Comparison of ENCODE assay signal across 9 cellular contexts in the genomic region with DNA sequence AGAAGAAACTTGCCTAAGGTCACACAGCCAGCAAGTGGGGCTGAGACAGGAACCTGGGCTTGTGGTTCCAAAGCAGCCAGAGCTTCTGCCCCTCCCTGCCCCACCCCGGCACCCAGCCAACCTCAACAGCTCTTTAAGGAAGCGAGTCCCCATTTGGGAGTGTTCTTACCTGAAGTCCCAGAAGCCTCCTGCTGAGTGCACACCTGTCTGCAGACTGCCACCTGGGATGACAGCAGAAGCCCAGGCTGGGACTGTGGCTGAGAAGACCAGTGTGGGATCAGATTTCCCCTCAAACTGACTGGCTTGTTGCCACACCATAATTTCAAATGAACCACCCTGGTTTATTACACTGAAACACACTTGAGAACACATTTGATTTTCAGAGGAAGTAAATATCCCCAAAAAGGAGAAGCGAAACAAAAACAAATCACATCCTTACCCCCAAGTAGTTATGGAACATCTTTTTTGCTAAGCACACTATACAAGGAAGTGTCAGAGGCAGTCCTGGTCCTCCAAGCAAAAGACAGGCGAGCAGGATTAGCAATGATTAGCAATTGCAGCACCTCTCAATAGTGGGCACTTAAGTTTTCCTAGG. TPM values are rescaled to one million over a fixed set of nuclear protein-coding genes. Genes with fewer than 3 reads are reported as not detected.
A peak's percentile ranks its signal among the peaks of the same experiment; 100 is the strongest.
DNase-seq lines count a peak whose midpoint lies in the region; ATAC-seq, FAIRE-seq and TF ChIP-seq lines count a peak whose summit lies in the region.
"Had no signal": no experiment of that assay in that cellular context is flagged by ENCODE, and none has a peak within 500 bp of the region (broad histone marks: within the 10 kb centered on the region; RNA-seq: fewer than 3 reads in every experiment).

No MANE protein-coding gene starts in this region.

- peak overlapping the region in 3 of 11 experiments; percentile 1 to 30 (median 20); a peak in 2 of 22 replicates for H3K9ac ChIP-seq in BLaER1 treated with 17β-estradiol and CSF1 and Interleukin-3, amounts not matched to agents 10 nM and 100 nM

- H3K36me3 ChIP-seq in BLaER1 treated with 17β-estradiol and CSF1 and Interleukin-3, amounts not matched to agents 10 nM and 100 nM = no peaks in the 10 kb centered on the region
- no peaks in the 10 kb centered on the region for H3K36me3 ChIP-seq in bronchial epithelial cell (ENCODE audit: control insufficient read depth, insufficient read depth, low read length)

- FAIRE-seq in bronchial epithelial cell (lab: Jason Lieb, UNC) = no peak

- H3K27me3 Mint-ChIP-seq in activated T-helper 1 cell treated with anti-CD3 and anti-CD28 coated beads, Interleukin-12 subunit alpha, Interleukin-12 subunit beta, Interleukin-2, Interleukin-4 antibody, amounts not matched to agents 30 ng/mL and 10 ng/mL and 1 ng/mL, durations not matched to agents 14 hours and 24 hours and 36 hours (ENCODE audit: insufficient read depth) = peaks cover 24% of the 10 kb centered on the region
- H3K27me3 Mint-ChIP-seq in activated T-cell treated with anti-CD3 and anti-CD28 coated beads, Interleukin-2, amount 50 U/mL, for 72 hours (ENCODE audit: low read depth) = peaks cover 25% of the 10 kb centered on the region

- no peak for TF ChIP-seq CTCF in bronchial epithelial cell (IDR thresholded peaks at IDR 0.05; ENCODE audit: insufficient read depth, low read length, severe bottlenecking)

- H3K4me1 ChIP-seq in BLaER1 treated with 17β-estradiol and CSF1 and Interleukin-3, amounts not matched to agents 10 nM and 100 nM = peaks cover 19 to 46% (median 24%) of the 10 kb centered on the region in 10 experiments

- intact Hi-C loops in activated T-helper 1 cell treated with anti-CD3 and anti-CD28 coated beads, Interleukin-12 subunit alpha, Interleukin-12 subunit beta, Interleukin-2, Interleukin-4 antibody, amounts not matched to agents 30 ng/mL and 10 ng/mL and 1 ng/mL, durations not matched to agents 14 hours and 24 hours and 36 hours (cut with micrococcal nuclease) = no loop called here

- H3K4me1 Mint-ChIP-seq in activated T-helper 1 cell treated with anti-CD3 and anti-CD28 coated beads, Interleukin-12 subunit alpha, Interleukin-12 subunit beta, Interleukin-2, Interleukin-4 antibody, amounts not matched to agents 30 ng/mL and 10 ng/mL and 1 ng/mL, durations not matched to agents 14 hours and 24 hours and 36 hours (ENCODE audit: low read depth) = peaks cover 9% of the 10 kb centered on the region
- H3K4me1 Mint-ChIP-seq in activated T-cell treated with anti-CD3 and anti-CD28 coated beads, Interleukin-2, amount 50 U/mL, for 72 hours (ENCODE audit: low read depth) = peaks cover 6% of the 10 kb centered on the region

- ATAC-seq in GM19468 (IDR thresholded peaks at IDR 0.05; ENCODE audit: extremely low read depth, unreplicated experiment) (peak; percentile 25), GM21360 (IDR thresholded peaks at IDR 0.05; ENCODE audit: unreplicated experiment) (no peak)
- ATAC-seq in activated T-cell treated with anti-CD3 and anti-CD28 coated beads, Interleukin-2, amount 50 U/mL, for 72 hours (replicated peaks in 1 of 2) = no peak

- H3K4me3 ChIP-seq in BLaER1 treated with 17β-estradiol and CSF1 and Interleukin-3, amounts not matched to agents 10 nM and 100 nM = no peak overlapping the region
- no peak overlapping the region for H3K4me3 ChIP-seq in bronchial epithelial cell (ENCODE audit: low read depth, low read length)

- peaks cover 0 to 16% (median 0%) of the 10 kb centered on the region in 11 experiments; a peak in 3 of 22 replicates for H4K20me1 ChIP-seq in BLaER1 treated with 17β-estradiol and CSF1 and Interleukin-3, amounts not matched to agents 10 nM and 100 nM

- H3K36me3 Mint-ChIP-seq in activated T-helper 1 cell treated with anti-CD3 and anti-CD28 coated beads, Interleukin-12 subunit alpha, Interleukin-12 subunit beta, Interleukin-2, Interleukin-4 antibody, amounts not matched to agents 30 ng/mL and 10 ng/mL and 1 ng/mL, durations not matched to agents 14 hours and 24 hours and 36 hours (ENCODE audit: low read depth) = peaks cover 2% of the 10 kb centered on the region
- H3K36me3 Mint-ChIP-seq in activated T-cell treated with anti-CD3 and anti-CD28 coated beads, Interleukin-2, amount 50 U/mL, for 72 hours (ENCODE audit: insufficient read depth in 2 of 2) = no peaks in the 10 kb centered on the region

- H3K9me3 ChIP-seq in BLaER1 treated with 17β-estradiol and CSF1 and Interleukin-3, amounts not matched to agents 10 nM and 100 nM (replicated peaks in 1 of 11) = no peaks in the 10 kb centered on the region

- peak overlapping the region in 6 of 11 experiments; percentile 24 to 65 (median 47); a peak in 12 of 22 replicates for H3K27ac ChIP-seq in BLaER1 treated with 17β-estradiol and CSF1 and Interleukin-3, amounts not matched to agents 10 nM and 100 nM

- H3K27ac Mint-ChIP-seq in activated T-helper 1 cell treated with anti-CD3 and anti-CD28 coated beads, Interleukin-12 subunit alpha, Interleukin-12 subunit beta, Interleukin-2, Interleukin-4 antibody, amounts not matched to agents 30 ng/mL and 10 ng/mL and 1 ng/mL, durations not matched to agents 14 hours and 24 hours and 36 hours = no peak overlapping the region
- no peak overlapping the region for H3K27ac Mint-ChIP-seq in activated T-cell treated with anti-CD3 and anti-CD28 coated beads, Interleukin-2, amount 50 U/mL, for 72 hours

- peaks cover 0 to 45% (median 0%) of the 10 kb centered on the region in 11 experiments; a peak in 6 of 22 replicates for H3K27me3 ChIP-seq in BLaER1 treated with 17β-estradiol and CSF1 and Interleukin-3, amounts not matched to agents 10 nM and 100 nM
- no peaks in the 10 kb centered on the region for H3K27me3 ChIP-seq in bronchial epithelial cell (ENCODE audit: control insufficient read depth, insufficient read depth, low read length)

- H3K4me3 Mint-ChIP-seq in activated T-helper 1 cell treated with anti-CD3 and anti-CD28 coated beads, Interleukin-12 subunit alpha, Interleukin-12 subunit beta, Interleukin-2, Interleukin-4 antibody, amounts not matched to agents 30 ng/mL and 10 ng/mL and 1 ng/mL, durations not matched to agents 14 hours and 24 hours and 36 hours = no peak overlapping the region
- no peak overlapping the region for H3K4me3 Mint-ChIP-seq in activated T-cell treated with anti-CD3 and anti-CD28 coated beads, Interleukin-2, amount 50 U/mL, for 72 hours

- DNase-seq in NCI-H1092 treated with DMSO at 0.1 percent for 48 hours (lab: John Stamatoyannopoulos, UW) = peak; percentile 61
- peak; percentile 17 for DNase-seq in bronchial epithelial cell (ENCODE audit: low read depth)
- no peak for DNase-seq in HuH-7 (ENCODE audit: low spot score)
- DNase-seq in activated T-helper 1 cell treated with anti-CD3 and anti-CD28 coated beads, Interleukin-12 subunit alpha, Interleukin-12 subunit beta, Interleukin-2, Interleukin-4 antibody, amounts not matched to agents 30 ng/mL and 10 ng/mL and 1 ng/mL, durations not matched to agents 14 hours and 24 hours and 36 hours (ENCODE audit: low spot score) = no peak
- DNase-seq in activated T-cell treated with anti-CD3 and anti-CD28 coated beads, Interleukin-2, amount 50 U/mL, for 72 hours = no peak
- DNase-seq: activated naive CD4-positive, alpha-beta T cell treated with Interleukin-2 at 50 U/mL for 16 hours had no signal

- peak overlapping the region; percentile 48 to 91 (median 73) for H3K4me2 ChIP-seq in BLaER1 treated with 17β-estradiol and CSF1 and Interleukin-3, amounts not matched to agents 10 nM and 100 nM

- H3K9me3 Mint-ChIP-seq in activated T-helper 1 cell treated with anti-CD3 and anti-CD28 coated beads, Interleukin-12 subunit alpha, Interleukin-12 subunit beta, Interleukin-2, Interleukin-4 antibody, amounts not matched to agents 30 ng/mL and 10 ng/mL and 1 ng/mL, durations not matched to agents 14 hours and 24 hours and 36 hours = no peaks in the 10 kb centered on the region
- no peaks in the 10 kb centered on the region for H3K9me3 Mint-ChIP-seq in activated T-cell treated with anti-CD3 and anti-CD28 coated beads, Interleukin-2, amount 50 U/mL, for 72 hours

RNA-seq across cellular contexts. Expression of a gene that starts 6.3 kb away (rescaled TPM):
- 2.9 and 3.5 TPM in 2 replicates for total RNA-seq in bronchial epithelial cell
- total RNA-seq in activated T-helper 1 cell treated with anti-CD3 and anti-CD28 coated beads, Interleukin-12 subunit alpha, Interleukin-12 subunit beta, Interleukin-2, Interleukin-4 antibody, amounts not matched to agents 30 ng/mL and 10 ng/mL and 1 ng/mL, durations not matched to agents 14 hours and 24 hours and 36 hours = 34.7 and 35.3 TPM in 2 replicates
- 10 to 100 TPM; 33.6 to 36.3 TPM for total RNA-seq in activated T-cell treated with anti-CD3 and anti-CD28 coated beads, Interleukin-2, amount 50 U/mL, for 72 hours

Comparison
In these comparisons a context has a peak if more than half of its experiments do, and no peak if none do; other contexts are left out.
1. DNase-seq: peak in NCI-H1092 treated with DMSO at 0.1 percent for 48 hours (single experiment) and bronchial epithelial cell (single experiment); none in HuH-7 (single experiment), activated T-helper 1 cell treated with anti-CD3 and anti-CD28 coated beads, Interleukin-12 subunit alpha, Interleukin-12 subunit beta, Interleukin-2, Interleukin-4 antibody, amounts not matched to agents 30 ng/mL and 10 ng/mL and 1 ng/mL, durations not matched to agents 14 hours and 24 hours and 36 hours (single experiment) and activated T-cell treated with anti-CD3 and anti-CD28 coated beads, Interleukin-2, amount 50 U/mL, for 72 hours (0 of 2).